In genomic region chr17:65584604-65585521, GRCh38 we compare ENCODE assay signal across 1 cellular context.
A peak's percentile ranks its signal among the peaks of the same experiment; 100 is the strongest.
TF ChIP-seq lines count a peak whose summit lies in the region.

No MANE protein-coding gene starts in this region.

TF ChIP-seq in HepG2, 621 proteins besides CTCF, POLR2A, EP300 and RAD21 (continued from another document and continues in another):
- TF ChIP-seq PRDM15 (CRISPR knock-in tag; IDR thresholded peaks at IDR 0.05) (no peak), ZNF619 (CRISPR knock-in tag; IDR thresholded peaks at IDR 0.05) (no peak), HIC2 (CRISPR knock-in tag; IDR thresholded peaks at IDR 0.05; ENCODE audit: low read depth) (peak; percentile 43; the same call in 1 of the 2 replicates), ARID3A (IDR thresholded peaks at IDR 0.05; ENCODE audit: low read depth, low read length) (peak; percentile 80), ZFP41 (CRISPR knock-in tag; IDR thresholded peaks at IDR 0.05; ENCODE audit: borderline replicate concordance) (no peak), ZNF549 (CRISPR knock-in tag; IDR thresholded peaks at IDR 0.05) (no peak), ISL2 (CRISPR knock-in tag; IDR thresholded peaks at IDR 0.05) (no peak), ZNF691 (CRISPR knock-in tag; IDR thresholded peaks at IDR 0.05; ENCODE audit: borderline replicate concordance, low read depth) (0 out of 2 replicates have a peak, but pooled peaks have one; percentile 54), ZNF253 (CRISPR knock-in tag; IDR thresholded peaks at IDR 0.05; ENCODE audit: borderline replicate concordance) (no peak), ZNF782 (CRISPR knock-in tag; IDR thresholded peaks at IDR 0.05; ENCODE audit: borderline replicate concordance) (no peak), PHF21A (CRISPR knock-in tag; IDR thresholded peaks at IDR 0.05) (peak; percentile 67), AHDC1 (CRISPR knock-in tag; IDR thresholded peaks at IDR 0.05; ENCODE audit: borderline replicate concordance) (no peak), ZNF704 (CRISPR knock-in tag; IDR thresholded peaks at IDR 0.05; ENCODE audit: borderline replicate concordance) (no peak), ZNF563 (CRISPR knock-in tag; IDR thresholded peaks at IDR 0.05) (no peak), ZNF160 (CRISPR knock-in tag; IDR thresholded peaks at IDR 0.05) (no peak), AGO1 (IDR thresholded peaks at IDR 0.05; ENCODE audit: low read depth, low read length, poor library complexity, severe bottlenecking) (no peak), TAF15 (IDR thresholded peaks at IDR 0.05; ENCODE audit: low read depth, low read length, poor library complexity, severe bottlenecking) (no peak), FOSL1 (CRISPR knock-in tag; IDR thresholded peaks at IDR 0.05; ENCODE audit: borderline replicate concordance) (peak; percentile 39; the same call in 1 of the 2 replicates), ZBTB1 (CRISPR knock-in tag; IDR thresholded peaks at IDR 0.05; ENCODE audit: borderline replicate concordance) (no peak), REPIN1 (CRISPR knock-in tag; IDR thresholded peaks at IDR 0.05; ENCODE audit: borderline replicate concordance, low read depth) (0 out of 2 replicates have a peak, but pooled peaks have one; percentile 33), KMT2B (CRISPR knock-in tag; IDR thresholded peaks at IDR 0.05) (peak; percentile 37; the same call in 1 of the 2 replicates), ZFY (CRISPR knock-in tag; IDR thresholded peaks at IDR 0.05) (peak; percentile 74), SNAI1 (CRISPR knock-in tag; IDR thresholded peaks at IDR 0.05; ENCODE audit: borderline replicate concordance) (0 out of 2 replicates have a peak, but pooled peaks have one; percentile 41), ZNF784 (CRISPR knock-in tag; IDR thresholded peaks at IDR 0.05; ENCODE audit: borderline replicate concordance) (no peak), SP4 (CRISPR knock-in tag; IDR thresholded peaks at IDR 0.05) (no peak), ZNF646 (CRISPR knock-in tag; IDR thresholded peaks at IDR 0.05) (no peak), RBAK (CRISPR knock-in tag; IDR thresholded peaks at IDR 0.05) (no peak), ZBTB42 (CRISPR knock-in tag; IDR thresholded peaks at IDR 0.05) (no peak), BRCA1 (CRISPR knock-in tag; IDR thresholded peaks at IDR 0.05) (no peak), DDIT3 (CRISPR knock-in tag; IDR thresholded peaks at IDR 0.05) (no peak), ZNF572 (CRISPR knock-in tag; IDR thresholded peaks at IDR 0.05) (no peak), MEIS2 (CRISPR knock-in tag; IDR thresholded peaks at IDR 0.05) (no peak)
